8 cellular contexts compared by ENCODE assay signal in genomic region chr10:122342293-122343134, GRCh38. TPM values are rescaled to one million over a fixed set of nuclear protein-coding genes. Genes with fewer than 3 reads are reported as not detected.
DNase-seq lines count a peak whose midpoint lies in the region; ATAC-seq and TF ChIP-seq lines count a peak whose summit lies in the region.

No MANE protein-coding gene starts in this region.

- ATAC-seq in lung (ENCODE audit: insufficient read depth, low FRiP score) (peak; percentile 64), HG02642 (IDR thresholded peaks at IDR 0.05; ENCODE audit: poor library complexity, unreplicated experiment) (no peak), HG03045 (IDR thresholded peaks at IDR 0.05; ENCODE audit: unreplicated experiment) (no peak)

- WGBS in lung, 2 donors: 57 to 63% methylated on average over 8 of the region's 8 CpGs

- DNase-seq in G401 (ENCODE audit: low spot score) (peak; percentile 16), LoVo (ENCODE audit: low spot score) (peak; percentile 28), dermis blood vessel endothelial cell (peak; percentile 75), lung (ENCODE audit: low spot score) (peak; percentile 48)
- DNase-seq in activated CD4-positive, alpha-beta T cell treated with anti-CD3 and anti-CD28 coated beads, Interleukin-2, amount 50 U/mL, for 1 hour: peak; percentile 53
- peak; percentile 14 to 37 for DNase-seq in stimulated activated CD8-positive, alpha-beta memory T cell treated with anti-CD3 and anti-CD28 coated beads, Interleukin-4, amount 100 ng/mL, for 1 hour (ENCODE audit: low read depth in 2 of 2, low spot score in 1 of 2)

- H3K27me3 ChIP-seq in lung (ENCODE audit: control insufficient read depth, insufficient read depth): no peaks in the 10 kb centered on the region

- in situ Hi-C loops in G401 (cut with HindIII; ENCODE audit: low sequenced_read_pairs): no loop called here

- no peak overlapping the region for H3K27ac ChIP-seq in lung (ENCODE audit: low read depth in 1 of 2, low read length in 1 of 2)

- TF ChIP-seq CTCF in lung (IDR thresholded peaks at IDR 0.05; ENCODE audit: control extremely low read depth, extremely low read depth): peak; percentile 75

- H3K36me3 ChIP-seq in lung (ENCODE audit: control insufficient read depth in 2 of 2, insufficient read depth in 2 of 2, low read length in 2 of 2): no peaks in the 10 kb centered on the region

- H3K9me3 ChIP-seq in lung (ENCODE audit: control insufficient read depth in 2 of 2, insufficient read depth in 1 of 2, low read length in 1 of 2): no peaks in the 10 kb centered on the region

- H3K4me3 ChIP-seq in lung: no peak overlapping the region

- H3K4me1 ChIP-seq in lung (ENCODE audit: control insufficient read depth in 2 of 2, insufficient read depth in 2 of 2, low read length in 2 of 2): peaks cover 0 to 4% of the 10 kb centered on the region in 2 donors

RNA-seq across cellular contexts. Expression of gene PLEKHA1, which starts 32.0 kb away (rescaled TPM):
- 10.9 and 21.3 TPM in 2 replicates for total RNA-seq in G401 (2014; rRNA removed; shearing (Covaris generic))
- total RNA-seq in dermis blood vessel endothelial cell: 44.5 and 52.1 TPM in 2 replicates
- 10 to 100 TPM; 33.5 to 73.2 TPM for total RNA-seq in lung
- polyA plus RNA-seq in lung: 10 to 100 TPM; 18.9 to 23.0 TPM

Comparison
In these comparisons a context has a peak if more than half of its experiments do, and no peak if none do; other contexts are left out.
1. DNase-seq: peak in every context shown above with its lines; median percentile 75 in dermis blood vessel endothelial cell; 53 in activated CD4-positive, alpha-beta T cell treated with anti-CD3 and anti-CD28 coated beads, Interleukin-2, amount 50 U/mL, for 1 hour; 48 in lung; 28 in LoVo; 26 in stimulated activated CD8-positive, alpha-beta memory T cell treated with anti-CD3 and anti-CD28 coated beads, Interleukin-4, amount 100 ng/mL, for 1 hour; 16 in G401.